Comparison of ENCODE assay signal across 8 cellular contexts in genomic region chr1:65419681-65420589, GRCh38. TPM values are rescaled to one million over a fixed set of nuclear protein-coding genes. Genes with fewer than 3 reads are reported as not detected.
DNase-seq lines count a peak whose midpoint lies in the region; ATAC-seq and TF ChIP-seq lines count a peak whose summit lies in the region.

No MANE protein-coding gene starts in this region.

- ATAC-seq in GM21576 (IDR thresholded peaks at IDR 0.05; ENCODE audit: unreplicated experiment) (peak; percentile 93), IMR-90 (ENCODE audit: low read depth) (peak; percentile 95), mucosa of descending colon (peak; percentile 93)

- H2AFZ ChIP-seq in IMR-90 (replicated peaks; ENCODE audit: low read length, poor library complexity) (peak overlapping the region; percentile 96), OCI-LY3 (ENCODE audit: low read depth, low read length) (peak overlapping the region; percentile 93)

- peak overlapping the region; percentile 67 for H3K4me3 ChIP-seq in IMR-90 (ENCODE audit: insufficient read depth, low read depth, low read length)
- peak overlapping the region; percentile 96 for H3K4me3 ChIP-seq in OCI-LY3 (ENCODE audit: low read length)
- peak overlapping the region; percentile 58 for H3K4me3 ChIP-seq in mucosa of descending colon

- peak overlapping the region; percentile 63 for H2BK5ac ChIP-seq in IMR-90 (ENCODE audit: low read depth, low read length, poor library complexity, severe bottlenecking)

- H3K4ac ChIP-seq in IMR-90 (ENCODE audit: low read depth, low read length), result peak overlapping the region; percentile 83

- H4K91ac ChIP-seq in IMR-90 (ENCODE audit: insufficient read depth, low read depth, low read length), result peak overlapping the region; percentile 83

- H4K20me1 ChIP-seq in IMR-90 (ENCODE audit: insufficient read depth, low read length), result no peaks in the 10 kb centered on the region; the same call in 1 of the 2 replicates
- no peaks in the 10 kb centered on the region for H4K20me1 ChIP-seq in OCI-LY3 (ENCODE audit: insufficient read depth, low read length)

- peak overlapping the region; percentile 38 for H3K18ac ChIP-seq in IMR-90 (ENCODE audit: low read depth, low read length)

- H3K4me2 ChIP-seq in IMR-90 (ENCODE audit: low read depth, low read length), result peak overlapping the region; percentile 88
- peak overlapping the region; percentile 77 for H3K4me2 ChIP-seq in OCI-LY3 (ENCODE audit: low read length)

- peak overlapping the region; percentile 75 for H3K9ac ChIP-seq in IMR-90 (ENCODE audit: low read depth, low read length)
- H3K9ac ChIP-seq in OCI-LY3 (ENCODE audit: low read length), result peak overlapping the region; percentile 83

- peak overlapping the region; percentile 73 for H3K14ac ChIP-seq in IMR-90 (replicated peaks; ENCODE audit: low read depth, low read length)

- BruUV-seq in IMR-90 (replicated peaks; lab: Mats Ljungman, UMichigan), result no TSS peak

- POLR2A ChIA-PET in IMR-90 (lab: Charles Lee; ENCODE audit: unreplicated experiment), result interaction anchor here (0.5 kb wide), 2 partner anchors 11 to 208 kb away, joined by 3 read pairs; no protein-coding TSS in a partner anchor

- H2BK20ac ChIP-seq in IMR-90 (ENCODE audit: low read depth, low read length), result 0 out of 2 replicates have a peak overlapping the region, but pooled peaks have one; percentile 37

- H3K27ac ChIP-seq in IMR-90 (ENCODE audit: insufficient read depth, low read length) (peak overlapping the region; percentile 78), OCI-LY3 (ENCODE audit: low read length) (peak overlapping the region; percentile 60), epithelial cell of prostate (peak overlapping the region; percentile 98)

- intact Hi-C loops in IMR-90 (cut with micrococcal nuclease), result loop anchor here (5.0 kb wide), 2 partner anchors 168 to 527 kb away; no protein-coding TSS in a partner anchor
- intact Hi-C loops in mucosa of descending colon (cut with DNase I, micrococcal nuclease), result no loop called here

- H2BK120ac ChIP-seq in IMR-90 (ENCODE audit: low read depth, low read length), result peak overlapping the region; percentile 77

- peaks cover 12% of the 10 kb centered on the region; the same call in 1 of the 2 replicates for H3K9me1 ChIP-seq in IMR-90 (ENCODE audit: insufficient read depth, low read length)

- no peak for TF ChIP-seq POLR2A in IMR-90 (IDR thresholded peaks at IDR 0.05; ENCODE audit: low read depth, low read length)

- dilution Hi-C loops in IMR-90 (cut with HindIII; ENCODE audit: low sequenced_read_pairs, unreplicated experiment), result no loop called here

- TF ChIP-seq CTCF in IMR-90 (conservative IDR thresholded peaks at IDR 0.05; ENCODE audit: low read depth, low read length) (no peak), OCI-LY3 (IDR thresholded peaks at IDR 0.05; ENCODE audit: low read depth, low read length) (no peak), mucosa of descending colon (IDR thresholded peaks at IDR 0.05) (no peak)

- H2AK5ac ChIP-seq in IMR-90 (ENCODE audit: low read depth, low read length), result peak overlapping the region; percentile 45; the same call in 1 of the 2 replicates

- CTCF ChIA-PET in IMR-90 (lab: Yijun Ruan, JAX), result interaction anchor here (0.6 to 0.9 kb wide), 2 partner anchors 11 to 71 kb away, joined by 3 read pairs; no protein-coding TSS in a partner anchor

- H4K8ac ChIP-seq in IMR-90 (ENCODE audit: low read depth in 2 of 2, low read length in 2 of 2), result peak overlapping the region; percentile 95 to 98

- peaks cover 12 to 21% of the 10 kb centered on the region in 2 experiments for H3K79me1 ChIP-seq in IMR-90 (ENCODE audit: low read depth in 1 of 2, low read length in 2 of 2)

- peaks cover 36% of the 10 kb centered on the region for H3K79me2 ChIP-seq in OCI-LY3 (ENCODE audit: low read length)

- H3K4me1 ChIP-seq in IMR-90 (ENCODE audit: control insufficient read depth, insufficient read depth, low read length), result peaks cover 12% of the 10 kb centered on the region
- H3K4me1 ChIP-seq in OCI-LY3 (ENCODE audit: low read length), result peaks cover 35% of the 10 kb centered on the region
- peaks cover 7% of the 10 kb centered on the region for H3K4me1 ChIP-seq in mucosa of descending colon (ENCODE audit: low read depth)

- peak overlapping the region; percentile 67; the same call in 1 of the 2 replicates for H3K23ac ChIP-seq in IMR-90 (ENCODE audit: low read depth, low read length)

- peak overlapping the region; percentile 68 for H3K56ac ChIP-seq in IMR-90 (ENCODE audit: extremely low read depth, insufficient read depth, low read length)

- in situ Hi-C loops in IMR-90 (cut with MboI; ENCODE audit: low sequenced_read_pairs), result loop anchor here (10.0 kb wide), 3 partner anchors 355 to 1025 kb away; no protein-coding TSS in a partner anchor

- H2BK15ac ChIP-seq in IMR-90 (ENCODE audit: low read depth, low read length), result peak overlapping the region; percentile 99; the same call in 2 of the 3 replicates

- no CpG with 5 or more reads among the region's 52 CpGs for WGBS in IMR-90 (ENCODE audit: extremely low coverage in 2 of 2, insufficient read length in 1 of 2), 2 experiments

- no peak for TF ChIP-seq RAD21 in IMR-90 (IDR thresholded peaks at IDR 0.05; ENCODE audit: low read length)

- no peaks in the 10 kb centered on the region for H3K27me3 ChIP-seq in IMR-90 (ENCODE audit: control insufficient read depth, insufficient read depth, low read length)
- H3K27me3 ChIP-seq in OCI-LY3 (ENCODE audit: low read depth, low read length), result no peaks in the 10 kb centered on the region

- DNase-seq in DMS114 treated with DMSO at 0.1 percent for 48 hours (lab: John Stamatoyannopoulos, UW; ENCODE audit: unreplicated experiment), result peak; percentile 94
- DNase-seq in IMR-90, result peak; percentile 97
- DNase-seq in activated T-cell treated with anti-CD3 and anti-CD28 coated beads for 24 hours (ENCODE audit: low read depth), result peak; percentile 99
- DNase-seq in epithelial cell of prostate (ENCODE audit: low read depth, low spot score), result peak; percentile 80
- peak; percentile 98 to 99 (median 99) for DNase-seq in mucosa of descending colon
- DNase-seq in stimulated activated CD8-positive, alpha-beta memory T cell treated with anti-CD3 and anti-CD28 coated beads, Interleukin-4, amount 100 ng/mL, for 1 hour (ENCODE audit: low read depth in 2 of 2, low spot score in 1 of 2), result peak; percentile 89 to 96

- peak overlapping the region; percentile 66 for H2AK9ac ChIP-seq in IMR-90 (replicated peaks; ENCODE audit: low read depth, low read length, poor library complexity)

- no peaks in the 10 kb centered on the region for H3K36me3 ChIP-seq in IMR-90 (ENCODE audit: control insufficient read depth, insufficient read depth, low read length)
- H3K36me3 ChIP-seq in OCI-LY3 (replicated peaks; ENCODE audit: low read depth, low read length), result no peaks in the 10 kb centered on the region
- H3K36me3 ChIP-seq in mucosa of descending colon (ENCODE audit: low read depth), result no peaks in the 10 kb centered on the region

- peak overlapping the region; percentile 36 for H4K5ac ChIP-seq in IMR-90 (ENCODE audit: low read depth, low read length)

- no peaks in the 10 kb centered on the region for H3K9me3 ChIP-seq in IMR-90 (ENCODE audit: control insufficient read depth, insufficient read depth, low read length)
- no peaks in the 10 kb centered on the region for H3K9me3 ChIP-seq in OCI-LY3 (ENCODE audit: insufficient read depth, low read length)
- no peaks in the 10 kb centered on the region for H3K9me3 ChIP-seq in mucosa of descending colon

TF ChIP-seq in IMR-90, 13 proteins besides CTCF, POLR2A, EP300 and RAD21:
- TF ChIP-seq ELK1 (IDR thresholded peaks at IDR 0.05; ENCODE audit: borderline replicate concordance, low read depth, low read length) (no peak), NFE2L2 (IDR thresholded peaks at IDR 0.05; ENCODE audit: low read depth, low read length) (no peak), SMC3 (IDR thresholded peaks at IDR 0.05; ENCODE audit: low read depth, low read length) (no peak), MAZ (IDR thresholded peaks at IDR 0.05; ENCODE audit: borderline replicate concordance, low read depth, low read length) (peak; percentile 60; the same call in 1 of the 2 replicates), FOS (IDR thresholded peaks at IDR 0.05; ENCODE audit: low read depth, low read length) (no peak), USF2 (IDR thresholded peaks at IDR 0.05; ENCODE audit: low read depth, low read length) (no peak), CHD1 (IDR thresholded peaks at IDR 0.05; ENCODE audit: low read depth, low read length) (no peak)
TF ChIP-seq in IMR-90: peak in this region for 1.

RNA-seq across cellular contexts. Expression of gene LEPR, which starts 0.5 kb away (rescaled TPM):
- total RNA-seq in IMR-90 (2012; rRNA removed) (8.8 and 9.2 TPM in 2 replicates), mucosa of descending colon (1 to 10 TPM; 2.6 to 7.5 (median 4.6) TPM)
- polyA plus RNA-seq in IMR-90 (2012; rRNA removed), result 1.9 and 2.1 TPM in 2 replicates
- polyA plus RNA-seq in IMR-90 (2012; cell fraction: cytosol; rRNA removed), result 0.35 and 0.43 TPM in 2 replicates
- 0.13 and 1.9 TPM in 2 replicates for polyA plus RNA-seq in IMR-90 (2012; cell fraction: nucleus; rRNA removed; ENCODE audit: low replicate concordance)

RNA-seq across cellular contexts. Expression of gene LEPROT, which starts 0.5 kb away (rescaled TPM):
- 21.0 and 37.2 TPM in 2 replicates for total RNA-seq in IMR-90 (2012; rRNA removed)
- 30.5 and 40.2 TPM in 2 replicates for polyA plus RNA-seq in IMR-90 (2012; rRNA removed)
- polyA plus RNA-seq in IMR-90 (2012; cell fraction: cytosol; rRNA removed), result 14.2 and 24.4 TPM in 2 replicates
- polyA plus RNA-seq in IMR-90 (2012; cell fraction: nucleus; rRNA removed; ENCODE audit: low replicate concordance), result 9.5 and 50.4 TPM in 2 replicates
- 10 to 100 TPM; 56.4 to 74.8 (median 56.6) TPM for total RNA-seq in mucosa of descending colon

Comparison
In these comparisons a context has a peak if more than half of its experiments do, and no peak if none do; other contexts are left out.
1. Peak in every context shown above with its lines: DNase-seq, ATAC-seq, H3K4me3 ChIP-seq and H3K27ac ChIP-seq.